Comparison of ENCODE assay signal across 25 cellular contexts in genomic region chr14:103654619-103655018, GRCh38. TPM values are rescaled to one million over a fixed set of nuclear protein-coding genes. Genes with fewer than 3 reads are reported as not detected.
DNase-seq lines count a peak whose midpoint lies in the region; ATAC-seq, FAIRE-seq and TF ChIP-seq lines count a peak whose summit lies in the region.
"Had no signal": no experiment of that assay in that cellular context is flagged by ENCODE, and none has a peak within 500 bp of the region (broad histone marks: within the 10 kb centered on the region; RNA-seq: fewer than 3 reads in every experiment).

No MANE protein-coding gene starts in this region.

- H3K9me3 ChIP-seq in left ventricle myocardium inferior (replicated peaks) (no peaks in the 10 kb centered on the region), lower lobe of right lung (no peaks in the 10 kb centered on the region), upper lobe of left lung (no peaks in the 10 kb centered on the region)
- H3K9me3 ChIP-seq: right lobe of liver, SK-N-SH, transverse colon had no signal

- TF ChIP-seq EP300 in upper lobe of left lung (IDR thresholded peaks at IDR 0.05): no peak

- intact Hi-C loops in left ventricle myocardium inferior (cut with micrococcal nuclease): no loop called here
- intact Hi-C loops in cardiac septum (cut with DNase I): no loop called here
- intact Hi-C loops in lower lobe of right lung (cut with DNase I): no loop called here

- DNase-seq in left ventricle myocardium inferior (no peak), cardiac septum (ENCODE audit: low spot score) (no peak), bronchial epithelial cell (ENCODE audit: low read depth) (peak; percentile 29), lower lobe of right lung (no peak), upper lobe of left lung (peak in 1 of 2 donors; percentile 34), RPMI8226 (no peak), NCI-H82 treated with DMSO at 0.1 percent for 48 hours (lab: John Stamatoyannopoulos, UW; ENCODE audit: unreplicated experiment) (no peak)
- DNase-seq: ACHN; activated gamma-delta T cell; activated naive CD8-positive, alpha-beta T cell treated with anti-CD3 and anti-CD28 coated beads, Interleukin-2, amount 50 U/mL, for 24 hours; left colon; MM.1S; NCI-H2029; NCI-H526; NK-92 treated with Interleukin-12 subunit alpha and Interleukin-12 subunit beta, amount 100 ng/mL, for 24 hours; PC-3; right lobe of liver; SK-N-SH; stimulated activated CD8-positive, alpha-beta memory T cell treated with anti-CD3 and anti-CD28 coated beads, Interleukin-4, amount 100 ng/mL, for 48 hours; transverse colon had no signal

- 63 to 64% methylated on average over 6 of the region's 6 CpGs for WGBS in upper lobe of left lung, 2 donors

- no peak for TF ChIP-seq POLR2A in upper lobe of left lung (IDR thresholded peaks at IDR 0.05)

- H3K27ac ChIP-seq in left ventricle myocardium inferior (replicated peaks) (peak overlapping the region; percentile 5), lower lobe of right lung (no peak overlapping the region), upper lobe of left lung (peak overlapping the region; percentile 8 to 71 (median 42))
- H3K27ac ChIP-seq: KMS-11, right lobe of liver had no signal

- ATAC-seq in lower lobe of right lung: peak; percentile 15 to 65
- ATAC-seq in upper lobe of left lung (ENCODE audit: low FRiP score in 2 of 2): no peak
- ATAC-seq in HG02938 (IDR thresholded peaks at IDR 0.05; ENCODE audit: unreplicated experiment): no peak
- ATAC-seq: activated naive CD8-positive, alpha-beta T cell treated with anti-CD3 and anti-CD28 coated beads, Interleukin-2, amount 50 U/mL, for 24 hours; GM12878; left colon; PC-3; right lobe of liver had no signal

- H3K36me3 ChIP-seq in left ventricle myocardium inferior (peaks cover 53% of the 10 kb centered on the region), bronchial epithelial cell (ENCODE audit: control insufficient read depth, insufficient read depth, low read length) (peaks cover 25% of the 10 kb centered on the region), lower lobe of right lung (peaks cover 63% of the 10 kb centered on the region), upper lobe of left lung (peaks cover 21 to 51% (median 46%) of the 10 kb centered on the region in 4 donors)

- TF ChIP-seq CTCF in left ventricle myocardium inferior (IDR thresholded peaks at IDR 0.05; ENCODE audit: borderline replicate concordance) (no peak), bronchial epithelial cell (IDR thresholded peaks at IDR 0.05; ENCODE audit: insufficient read depth, low read length, severe bottlenecking) (no peak), lower lobe of right lung (IDR thresholded peaks at IDR 0.05) (no peak), upper lobe of left lung (IDR thresholded peaks at IDR 0.05) (no peak)

- H3K4me3 ChIP-seq in left ventricle myocardium inferior (no peak overlapping the region), bronchial epithelial cell (ENCODE audit: low read depth, low read length) (no peak overlapping the region), lower lobe of right lung (no peak overlapping the region), upper lobe of left lung (no peak overlapping the region)
- H3K4me3 ChIP-seq: GM12878, right lobe of liver, transverse colon had no signal

- H3K27me3 ChIP-seq in left ventricle myocardium inferior (ENCODE audit: low read depth) (no peaks in the 10 kb centered on the region), bronchial epithelial cell (ENCODE audit: control insufficient read depth, insufficient read depth, low read length) (no peaks in the 10 kb centered on the region), lower lobe of right lung (ENCODE audit: low read depth) (no peaks in the 10 kb centered on the region), upper lobe of left lung (no peaks in the 10 kb centered on the region)
- H3K27me3 ChIP-seq: right lobe of liver, transverse colon had no signal

- no peak for FAIRE-seq in bronchial epithelial cell (lab: Jason Lieb, UNC)
- FAIRE-seq: endothelial cell of umbilical vein, GM12878, H54 had no signal

- peaks cover 83% of the 10 kb centered on the region for H3K4me1 ChIP-seq in left ventricle myocardium inferior
- peaks cover 66% of the 10 kb centered on the region for H3K4me1 ChIP-seq in lower lobe of right lung
- peaks cover 30 to 68% (median 50%) of the 10 kb centered on the region in 4 donors for H3K4me1 ChIP-seq in upper lobe of left lung

RNA-seq across cellular contexts. Expression of gene KLC1, which starts 25.6 kb away (rescaled TPM):
- total RNA-seq in left ventricle myocardium inferior: 137 TPM
- 219 TPM for total RNA-seq in cardiac septum
- total RNA-seq in bronchial epithelial cell: 249 and 283 TPM in 2 replicates
- total RNA-seq in lower lobe of right lung: 171 TPM
- total RNA-seq in upper lobe of left lung: 100 to 1,000 TPM; 175 to 614 (median 267) TPM

Comparison
In these comparisons a context has a peak if more than half of its experiments do, and no peak if none do; other contexts are left out.
1. ATAC-seq: peak in lower lobe of right lung (2 of 2); none in upper lobe of left lung (0 of 2) and HG02938 (single experiment).